In genomic region chr6:28281288-28282064, GRCh38 we compare ENCODE assay signal across 8 cellular contexts. TPM values are rescaled to one million over a fixed set of nuclear protein-coding genes. Genes with fewer than 3 reads are reported as not detected.
DNase-seq lines count a peak whose midpoint lies in the region; ATAC-seq and TF ChIP-seq lines count a peak whose summit lies in the region.

Gene PGBD1, plus strand, starts transcription at chr6:28281572. Its CDS starts 2,242 bp downstream, at chr6:28283814.

- peak within 1 kb of the TSS; percentile 86 for H3K4me3 Mint-ChIP-seq in activated T-helper 1 cell treated with anti-CD3 and anti-CD28 coated beads, Interleukin-12 subunit alpha, Interleukin-12 subunit beta, Interleukin-2, Interleukin-4 antibody, amounts not matched to agents 30 ng/mL and 10 ng/mL and 1 ng/mL, durations not matched to agents 14 hours and 24 hours and 36 hours
- H3K4me3 Mint-ChIP-seq in naive thymus-derived CD8-positive, alpha-beta T cell = peak within 1 kb of the TSS; percentile 75 to 90 (median 82)

- peaks cover 2% of the 10 kb centered on the region for H3K27me3 Mint-ChIP-seq in activated T-helper 1 cell treated with anti-CD3 and anti-CD28 coated beads, Interleukin-12 subunit alpha, Interleukin-12 subunit beta, Interleukin-2, Interleukin-4 antibody, amounts not matched to agents 30 ng/mL and 10 ng/mL and 1 ng/mL, durations not matched to agents 14 hours and 24 hours and 36 hours (ENCODE audit: insufficient read depth)
- H3K27me3 Mint-ChIP-seq in naive thymus-derived CD8-positive, alpha-beta T cell = peaks cover 18 to 32% (median 18%) of the 10 kb centered on the region in 5 donors

- no peaks in the 10 kb centered on the region for H3K27me3 ChIP-seq in stomach

- intact Hi-C loops in OCI-LY7 (cut with micrococcal nuclease; ENCODE audit: unreplicated experiment) = loop anchor here (1.0 kb wide), 2 partner anchors 29 to 118 kb away; partner anchors contain the start of genes ZKSCAN4 and ZSCAN12
- intact Hi-C loops in activated T-helper 1 cell treated with anti-CD3 and anti-CD28 coated beads, Interleukin-12 subunit alpha, Interleukin-12 subunit beta, Interleukin-2, Interleukin-4 antibody, amounts not matched to agents 30 ng/mL and 10 ng/mL and 1 ng/mL, durations not matched to agents 14 hours and 24 hours and 36 hours (cut with micrococcal nuclease) = loop anchor here (1.0 to 5.0 kb wide), 2 partner anchors 29 to 56 kb away; partner anchors contain the start of genes ZKSCAN4 and ZSCAN31
- intact Hi-C loops in stomach (cut with DNase I; ENCODE audit: low total_unique reads) = no loop called here

- H3K9me3 Mint-ChIP-seq in activated T-helper 1 cell treated with anti-CD3 and anti-CD28 coated beads, Interleukin-12 subunit alpha, Interleukin-12 subunit beta, Interleukin-2, Interleukin-4 antibody, amounts not matched to agents 30 ng/mL and 10 ng/mL and 1 ng/mL, durations not matched to agents 14 hours and 24 hours and 36 hours = no peaks in the 10 kb centered on the region
- H3K9me3 Mint-ChIP-seq in naive thymus-derived CD8-positive, alpha-beta T cell = peaks cover 0 to 7% (median 0%) of the 10 kb centered on the region in 9 donors

- no peak within 1 kb of the TSS for H3K27ac Mint-ChIP-seq in activated T-helper 1 cell treated with anti-CD3 and anti-CD28 coated beads, Interleukin-12 subunit alpha, Interleukin-12 subunit beta, Interleukin-2, Interleukin-4 antibody, amounts not matched to agents 30 ng/mL and 10 ng/mL and 1 ng/mL, durations not matched to agents 14 hours and 24 hours and 36 hours
- peak within 1 kb of the TSS in 4 of 10 donors; percentile 8 to 80 (median 65) for H3K27ac Mint-ChIP-seq in naive thymus-derived CD8-positive, alpha-beta T cell

- peak within 1 kb of the TSS; percentile 68 for H3K4me2 ChIP-seq in OCI-LY7 (ENCODE audit: low read length)

- TF ChIP-seq POLR2A in stomach (IDR thresholded peaks at IDR 0.05) = no peak

- peak; percentile 78 for ATAC-seq in GM21447 (IDR thresholded peaks at IDR 0.05; ENCODE audit: unreplicated experiment)
- ATAC-seq in naive thymus-derived CD8-positive, alpha-beta T cell = peak; percentile 91 to 95

- TF ChIP-seq CTCF in OCI-LY7 (conservative IDR thresholded peaks at IDR 0.05; ENCODE audit: low read length) (no peak), fibroblast of pulmonary artery (IDR thresholded peaks at IDR 0.05; ENCODE audit: low read length, missing control alignments) (no peak), stomach (IDR thresholded peaks at IDR 0.05) (no peak)

- TF ChIP-seq EP300 in stomach (IDR thresholded peaks at IDR 0.05) = no peak

- H3K79me2 ChIP-seq in OCI-LY7 (ENCODE audit: insufficient read depth, low read depth, low read length) = no peaks in the 10 kb centered on the region

- DNase-seq in DMS153 (lab: John Stamatoyannopoulos, UW) (peak; percentile 47), HuH-7.5 (ENCODE audit: low spot score) (peak; percentile 40), OCI-LY7 (ENCODE audit: low spot score) (peak; percentile 71), fibroblast of pulmonary artery (ENCODE audit: low read depth) (peak; percentile 80), stomach (peak; percentile 72)
- DNase-seq in activated T-helper 1 cell treated with anti-CD3 and anti-CD28 coated beads, Interleukin-12 subunit alpha, Interleukin-12 subunit beta, Interleukin-2, Interleukin-4 antibody, amounts not matched to agents 30 ng/mL and 10 ng/mL and 1 ng/mL, durations not matched to agents 14 hours and 24 hours and 36 hours (ENCODE audit: low spot score) = peak; percentile 36
- peak; percentile 6 to 65 (median 39) for DNase-seq in naive thymus-derived CD8-positive, alpha-beta T cell

- WGBS in stomach, 5 donors = 0 to 4% (median 1%) methylated on average over 24 to 50 of the region's 50 CpGs

- H3K4me3 ChIP-seq in OCI-LY7 (ENCODE audit: low read depth, low read length, poor library complexity, severe bottlenecking) (peak within 1 kb of the TSS; percentile 69), fibroblast of pulmonary artery (replicated peaks; ENCODE audit: low read depth, low read length) (peak within 1 kb of the TSS; percentile 76), stomach (peak within 1 kb of the TSS; percentile 49 to 75 (median 56))

- peak within 1 kb of the TSS; percentile 81 for H2AFZ ChIP-seq in OCI-LY7 (ENCODE audit: low read length)

- no peaks in the 10 kb centered on the region for H3K9me3 ChIP-seq in OCI-LY7 (ENCODE audit: low read length)
- H3K9me3 ChIP-seq in stomach = no peaks in the 10 kb centered on the region

- H4K20me1 ChIP-seq in OCI-LY7 (ENCODE audit: insufficient read depth, low read length) = no peaks in the 10 kb centered on the region

- H3K4me1 ChIP-seq in OCI-LY7 (ENCODE audit: insufficient read depth, low read length, poor library complexity, severe bottlenecking) (peaks cover 7% of the 10 kb centered on the region), stomach (peaks cover 0 to 19% (median 16%) of the 10 kb centered on the region in 4 donors)

- no peaks in the 10 kb centered on the region for H3K9me2 ChIP-seq in OCI-LY7 (ENCODE audit: insufficient read depth, low read length)

- H3K36me3 ChIP-seq in OCI-LY7 (ENCODE audit: insufficient read depth, low read length) = peaks cover 3% of the 10 kb centered on the region; the same call in 1 of the 2 replicates
- peaks cover 8 to 42% (median 39%) of the 10 kb centered on the region in 4 donors for H3K36me3 ChIP-seq in stomach

- peaks cover 15% of the 10 kb centered on the region for H3K36me3 Mint-ChIP-seq in activated T-helper 1 cell treated with anti-CD3 and anti-CD28 coated beads, Interleukin-12 subunit alpha, Interleukin-12 subunit beta, Interleukin-2, Interleukin-4 antibody, amounts not matched to agents 30 ng/mL and 10 ng/mL and 1 ng/mL, durations not matched to agents 14 hours and 24 hours and 36 hours (ENCODE audit: low read depth)
- H3K36me3 Mint-ChIP-seq in naive thymus-derived CD8-positive, alpha-beta T cell = peaks cover 13 to 17% (median 14%) of the 10 kb centered on the region in 3 donors

- POLR2A ChIA-PET in OCI-LY7 (lab: Charles Lee) = interaction anchor here (0.6 to 1.5 kb wide), 8 partner anchors 11 to 118 kb away, joined by 3 to 9 read pairs (median 3); partner anchors contain the start of genes ZKSCAN4, ZSCAN12 and ZSCAN26
- POLR2A ChIA-PET in naive thymus-derived CD8-positive, alpha-beta T cell (lab: Charles Lee) = interaction anchor here (1.4 kb wide), 1 partner anchor 15 kb away, joined by 7 read pairs; the partner anchor contains the start of gene ZSCAN26

- CTCF ChIA-PET in OCI-LY7 (lab: Charles Lee; ENCODE audit: unreplicated experiment) = no interaction called here

- H3K27ac ChIP-seq in OCI-LY7 (ENCODE audit: low read depth, low read length, poor library complexity, severe bottlenecking) (no peak within 1 kb of the TSS), stomach (peak within 1 kb of the TSS in 3 of 5 donors; percentile 54 to 76 (median 60))

- no TSS peak for BruUV-seq in OCI-LY7 (replicated peaks; lab: Mats Ljungman, UMichigan)

- H3K4me1 Mint-ChIP-seq in activated T-helper 1 cell treated with anti-CD3 and anti-CD28 coated beads, Interleukin-12 subunit alpha, Interleukin-12 subunit beta, Interleukin-2, Interleukin-4 antibody, amounts not matched to agents 30 ng/mL and 10 ng/mL and 1 ng/mL, durations not matched to agents 14 hours and 24 hours and 36 hours (ENCODE audit: low read depth) = peaks cover 7% of the 10 kb centered on the region
- H3K4me1 Mint-ChIP-seq in naive thymus-derived CD8-positive, alpha-beta T cell = peaks cover 9 to 14% (median 12%) of the 10 kb centered on the region in 4 donors

RNA-seq across cellular contexts. Expression of gene PGBD1, which starts in this region (rescaled TPM):
- total RNA-seq in OCI-LY7 (2014; rRNA removed; shearing (Covaris generic)) = 1.6 and 3.3 TPM in 2 replicates
- total RNA-seq in OCI-LY7 (2022) (1.6 and 1.9 TPM in 2 replicates), stomach (1 to 10 TPM in 3 of 5 donors, under 1 TPM in 2; 0.58 to 5.8 (median 5.1) TPM)
- 1.7 and 2.0 TPM in 2 replicates for total RNA-seq in activated T-helper 1 cell treated with anti-CD3 and anti-CD28 coated beads, Interleukin-12 subunit alpha, Interleukin-12 subunit beta, Interleukin-2, Interleukin-4 antibody, amounts not matched to agents 30 ng/mL and 10 ng/mL and 1 ng/mL, durations not matched to agents 14 hours and 24 hours and 36 hours
- 1 to 10 TPM; 2.4 to 2.5 TPM for total RNA-seq in naive thymus-derived CD8-positive, alpha-beta T cell
- polyA plus RNA-seq in naive thymus-derived CD8-positive, alpha-beta T cell = 1 to 10 TPM in 1 of 3 donors, under 1 TPM in 2; 0.45 to 1.2 (median 0.87) TPM
- polyA plus RNA-seq in stomach = 1 to 10 TPM in 2 of 3 donors, under 1 TPM in 1; 0.92 to 2.0 (median 1.4) TPM
